8 cellular contexts compared by ENCODE assay signal in genomic region chr18:24426398-24427294, GRCh38. TPM values are rescaled to one million over a fixed set of nuclear protein-coding genes. Genes with fewer than 3 reads are reported as not detected.
DNase-seq lines count a peak whose midpoint lies in the region; ATAC-seq and TF ChIP-seq lines count a peak whose summit lies in the region.

A gene with protein sequence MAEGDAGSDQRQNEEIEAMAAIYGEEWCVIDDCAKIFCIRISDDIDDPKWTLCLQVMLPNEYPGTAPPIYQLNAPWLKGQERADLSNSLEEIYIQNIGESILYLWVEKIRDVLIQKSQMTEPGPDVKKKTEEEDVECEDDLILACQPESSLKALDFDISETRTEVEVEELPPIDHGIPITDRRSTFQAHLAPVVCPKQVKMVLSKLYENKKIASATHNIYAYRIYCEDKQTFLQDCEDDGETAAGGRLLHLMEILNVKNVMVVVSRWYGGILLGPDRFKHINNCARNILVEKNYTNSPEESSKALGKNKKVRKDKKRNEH (plus strand): TSS chr18:24426670. CDS start chr18:24426757, 87 bp downstream.

- H3K36me3 Mint-ChIP-seq in activated CD4-positive, alpha-beta memory T cell treated with anti-CD3 and anti-CD28 coated beads, Interleukin-2, amount 10 ng/mL, durations not matched to agents 7 days and 5 days (ENCODE audit: low read depth): peaks cover 15% of the 10 kb centered on the region

- peaks cover 21% of the 10 kb centered on the region for H3K27me3 Mint-ChIP-seq in activated CD4-positive, alpha-beta memory T cell treated with anti-CD3 and anti-CD28 coated beads, Interleukin-2, amount 10 ng/mL, durations not matched to agents 7 days and 5 days

- H3K27ac ChIP-seq in duodenal mucosa (ENCODE audit: low read depth, low read length) (no peak within 1 kb of the TSS), right lobe of liver (peak within 1 kb of the TSS; percentile 55 to 74 (median 66))

- WGBS in right lobe of liver (ENCODE audit: insufficient coverage, low coverage, low lambda C conversion rate, missing lambda C conversion rate): 7% methylated on average over 10 of the region's 82 CpGs

- peak; percentile 79 for TF ChIP-seq POLR2A in right lobe of liver (IDR thresholded peaks at IDR 0.05)

- H3K36me3 ChIP-seq in duodenal mucosa (ENCODE audit: control insufficient read depth in 1 of 2, insufficient read depth in 2 of 2, low read length in 2 of 2): no peaks in the 10 kb centered on the region
- H3K36me3 ChIP-seq in right lobe of liver: peaks cover 0 to 3% (median 0%) of the 10 kb centered on the region in 4 donors

- H3K9me3 ChIP-seq in duodenal mucosa (ENCODE audit: control insufficient read depth in 1 of 2, low read length in 2 of 2): no peaks in the 10 kb centered on the region
- no peaks in the 10 kb centered on the region for H3K9me3 ChIP-seq in right lobe of liver

- H3K9ac ChIP-seq in duodenal mucosa (ENCODE audit: low read depth in 1 of 2, low read length in 2 of 2): peak within 1 kb of the TSS; percentile 66 to 74

- TF ChIP-seq CTCF in AG10803 (conservative IDR thresholded peaks at IDR 0.05; ENCODE audit: low read length) (no peak), right lobe of liver (IDR thresholded peaks at IDR 0.05) (no peak)

- POLR2A ChIA-PET in activated CD4-positive, alpha-beta memory T cell treated with anti-CD3 and anti-CD28 coated beads, Interleukin-2, amount 10 ng/mL, durations not matched to agents 7 days and 5 days (lab: Charles Lee): interaction anchor here (1.0 to 1.6 kb wide), 3 partner anchors 12 to 34 kb away, joined by 3 to 7 read pairs (median 7); partner anchors contain the start of genes HRH4 and OSBPL1A

- CTCF ChIA-PET in activated CD4-positive, alpha-beta memory T cell treated with anti-CD3 and anti-CD28 coated beads, Interleukin-2, amount 10 ng/mL, durations not matched to agents 7 days and 5 days (lab: Charles Lee): interaction anchor here (0.6 to 1.2 kb wide), 4 partner anchors 10 to 62 kb away, joined by 3 to 4 read pairs (median 4); no protein-coding TSS in a partner anchor

- intact Hi-C loops in right lobe of liver (cut with DNase I): no loop called here

- H3K27me3 ChIP-seq in duodenal mucosa (ENCODE audit: control insufficient read depth in 1 of 2, insufficient read depth in 2 of 2, low read length in 2 of 2) (peaks cover 10 to 14% of the 10 kb centered on the region in 2 donors), right lobe of liver (no peaks in the 10 kb centered on the region)

- H3K9me3 Mint-ChIP-seq in activated CD4-positive, alpha-beta memory T cell treated with anti-CD3 and anti-CD28 coated beads, Interleukin-2, amount 10 ng/mL, durations not matched to agents 7 days and 5 days: peaks cover 10% of the 10 kb centered on the region

- H3K4me1 ChIP-seq in duodenal mucosa (ENCODE audit: control insufficient read depth in 1 of 2, insufficient read depth in 2 of 2, low read length in 2 of 2) (peaks cover 5 to 14% of the 10 kb centered on the region in 2 donors), right lobe of liver (peaks cover 0 to 12% (median 3%) of the 10 kb centered on the region in 4 donors)

- H3K4me1 Mint-ChIP-seq in activated CD4-positive, alpha-beta memory T cell treated with anti-CD3 and anti-CD28 coated beads, Interleukin-2, amount 10 ng/mL, durations not matched to agents 7 days and 5 days: peaks cover 24% of the 10 kb centered on the region

- H3K4me3 ChIP-seq in AG10803 (ENCODE audit: low read length) (peak within 1 kb of the TSS; percentile 74), duodenal mucosa (ENCODE audit: low read depth in 1 of 2, low read length in 2 of 2) (peak within 1 kb of the TSS; percentile 85 to 87), right lobe of liver (peak within 1 kb of the TSS; percentile 71 to 97 (median 76))

- H3K27ac Mint-ChIP-seq in activated CD4-positive, alpha-beta memory T cell treated with anti-CD3 and anti-CD28 coated beads, Interleukin-2, amount 10 ng/mL, durations not matched to agents 7 days and 5 days: peak within 1 kb of the TSS; percentile 59

- DNase-seq in AG10803 (ENCODE audit: low read depth) (peak; percentile 80), NCI-H526 treated with DMSO at 0.1 percent for 48 hours (lab: John Stamatoyannopoulos, UW) (peak; percentile 33), right lobe of liver (peak; percentile 86 to 89 (median 88))
- peak; percentile 75 for DNase-seq in activated CD4-positive, alpha-beta memory T cell treated with anti-CD3 and anti-CD28 coated beads, Interleukin-2, amount 10 ng/mL, durations not matched to agents 7 days and 5 days
- peak; percentile 76 for DNase-seq in stimulated activated CD4-positive, alpha-beta T cell treated with anti-CD3 and anti-CD28 coated beads, Interleukin-4, amount 100 ng/mL, for 24 hours

- peak within 1 kb of the TSS; percentile 81 for H3K4me3 Mint-ChIP-seq in activated CD4-positive, alpha-beta memory T cell treated with anti-CD3 and anti-CD28 coated beads, Interleukin-2, amount 10 ng/mL, durations not matched to agents 7 days and 5 days

- ATAC-seq in GM18909 (IDR thresholded peaks at IDR 0.05; ENCODE audit: poor library complexity, unreplicated experiment) (peak; percentile 93), HG03159 (IDR thresholded peaks at IDR 0.05; ENCODE audit: unreplicated experiment) (peak; percentile 85), right lobe of liver (peak; percentile 99 to 100 (median 100))

RNA-seq across cellular contexts. Expression of the gene that starts here (rescaled TPM):
- 1 to 10 TPM; 6.9 to 8.2 TPM for total RNA-seq in activated CD4-positive, alpha-beta memory T cell treated with anti-CD3 and anti-CD28 coated beads, Interleukin-2, amount 10 ng/mL, durations not matched to agents 7 days and 5 days
- total RNA-seq in right lobe of liver: 10 to 100 TPM; 10.4 to 18.1 (median 13.9) TPM

Comparison
In these comparisons a context has a peak if more than half of its experiments do, and no peak if none do; other contexts are left out.
1. DNase-seq: peak in every context shown above with its lines; median percentile 88 in right lobe of liver; 80 in AG10803; 76 in stimulated activated CD4-positive, alpha-beta T cell treated with anti-CD3 and anti-CD28 coated beads, Interleukin-4, amount 100 ng/mL, for 24 hours; 75 in activated CD4-positive, alpha-beta memory T cell treated with anti-CD3 and anti-CD28 coated beads, Interleukin-2, amount 10 ng/mL, durations not matched to agents 7 days and 5 days; 33 in NCI-H526 treated with DMSO at 0.1 percent for 48 hours.